25 cellular contexts compared by ENCODE assay signal in genomic region chr2:85557130-85557529, GRCh38.
"Had no signal": no experiment of that assay in that cellular context is flagged by ENCODE, and none has a peak within 500 bp of the region (broad histone marks: within the 10 kb centered on the region; RNA-seq: fewer than 3 reads in every experiment).

No MANE protein-coding gene starts in this region.

- H3K4me3 Mint-ChIP-seq: dendritic cell treated with granulocyte-macrophage colony-stimulating factor and Interleukin-4, amounts not matched to agents 40 ng/mL and 50 ng/mL, for 4 days; effector memory CD8-positive, alpha-beta T cell; endodermal cell had no signal

- DNase-seq: colonic mucosa; cortex of kidney; dermis blood vessel endothelial cell; dorsolateral prefrontal cortex; effector CD4-positive, alpha-beta T cell; effector CD8-positive, alpha-beta T cell; effector memory CD4-positive, alpha-beta T cell; effector memory CD8-positive, alpha-beta T cell; endodermal cell; erythroblast; esophagus squamous epithelium; foreskin fibroblast; foreskin keratinocyte; foreskin melanocyte; gastrocnemius medialis; glutamatergic neuron; head of caudate nucleus; heart left ventricle; heart right ventricle had no signal

- H3K9me3 ChIP-seq: colonic mucosa, esophagus muscularis mucosa, esophagus squamous epithelium, gastrocnemius medialis, gastroesophageal sphincter, heart left ventricle, heart right ventricle had no signal

- H3K9me3 Mint-ChIP-seq: dendritic cell treated with granulocyte-macrophage colony-stimulating factor and Interleukin-4, amounts not matched to agents 40 ng/mL and 50 ng/mL, for 4 days; effector memory CD8-positive, alpha-beta T cell; endodermal cell had no signal

- ATAC-seq: effector memory CD8-positive, alpha-beta T cell; esophagus mucosa; foreskin keratinocyte; gastrocnemius medialis; gastroesophageal sphincter; heart left ventricle; heart right ventricle had no signal

- H3K27me3 Mint-ChIP-seq: dendritic cell treated with granulocyte-macrophage colony-stimulating factor and Interleukin-4, amounts not matched to agents 40 ng/mL and 50 ng/mL, for 4 days; effector memory CD8-positive, alpha-beta T cell had no signal

- H3K27ac ChIP-seq: colonic mucosa, coronary artery, dorsolateral prefrontal cortex, epithelial cell of prostate, esophagus muscularis mucosa, esophagus squamous epithelium, foreskin keratinocyte, gastrocnemius medialis, gastroesophageal sphincter, heart left ventricle, heart right ventricle had no signal

- H3K4me3 ChIP-seq: colonic mucosa, coronary artery, dorsolateral prefrontal cortex, esophagus muscularis mucosa, esophagus squamous epithelium, gastrocnemius medialis, gastroesophageal sphincter, heart left ventricle, heart right ventricle had no signal

- H3K27ac Mint-ChIP-seq: dendritic cell treated with granulocyte-macrophage colony-stimulating factor and Interleukin-4, amounts not matched to agents 40 ng/mL and 50 ng/mL, for 4 days; effector memory CD8-positive, alpha-beta T cell; endodermal cell had no signal

- H3K27me3 ChIP-seq: colonic mucosa, dorsolateral prefrontal cortex, esophagus muscularis mucosa, esophagus squamous epithelium, foreskin keratinocyte, gastrocnemius medialis, gastroesophageal sphincter, heart left ventricle, heart right ventricle had no signal
